In genomic region chr2:11344956-11345671, GRCh38 we compare ENCODE assay signal across 8 cellular contexts. TPM values are rescaled to one million over a fixed set of nuclear protein-coding genes. Genes with fewer than 3 reads are reported as not detected.
DNase-seq lines count a peak whose midpoint lies in the region; ATAC-seq and TF ChIP-seq lines count a peak whose summit lies in the region.

No MANE protein-coding gene starts in this region.

- H3K4me3 ChIP-seq in Panc1 (ENCODE audit: low read depth in 2 of 2, low read length in 2 of 2) (peak overlapping the region; percentile 54 to 90), skeletal muscle satellite cell (ENCODE audit: low read length) (peak overlapping the region; percentile 74)

- H3K4me1 Mint-ChIP-seq in activated T-cell treated with anti-CD3 and anti-CD28 coated beads, Interleukin-2, amount 50 U/mL, for 24 hours (ENCODE audit: low read depth) = peaks cover 30% of the 10 kb centered on the region
- peaks cover 23 to 37% of the 10 kb centered on the region in 2 donors for H3K4me1 Mint-ChIP-seq in immature natural killer cell

- H3K27ac Mint-ChIP-seq in activated T-cell treated with anti-CD3 and anti-CD28 coated beads, Interleukin-2, amount 50 U/mL, for 24 hours = peak overlapping the region; percentile 75
- H3K27ac Mint-ChIP-seq in immature natural killer cell = peak overlapping the region; percentile 39 to 88 (median 80)

- H3K36me3 Mint-ChIP-seq in activated T-cell treated with anti-CD3 and anti-CD28 coated beads, Interleukin-2, amount 50 U/mL, for 24 hours (ENCODE audit: low read depth) = peaks cover 5% of the 10 kb centered on the region
- no peaks in the 10 kb centered on the region for H3K36me3 Mint-ChIP-seq in immature natural killer cell

- H3K9ac ChIP-seq in skeletal muscle satellite cell (ENCODE audit: low read depth, low read length) = peak overlapping the region; percentile 97

- ATAC-seq in HG02973 (IDR thresholded peaks at IDR 0.05; ENCODE audit: unreplicated experiment) (peak; percentile 23), Panc1 (peak; percentile 74), HG02642 (IDR thresholded peaks at IDR 0.05; ENCODE audit: poor library complexity, unreplicated experiment) (no peak)

- TF ChIP-seq CTCF in Panc1 (IDR thresholded peaks at IDR 0.05) = no peak

- POLR2A ChIA-PET in Panc1 (lab: Charles Lee) = interaction anchor here (0.6 kb wide), 2 partner anchors 137 to 896 kb away, joined by 5 to 8 read pairs; no protein-coding TSS in a partner anchor

- H3K27me3 ChIP-seq in Panc1 (ENCODE audit: control insufficient read depth, insufficient read depth, low read length) (no peaks in the 10 kb centered on the region), skeletal muscle satellite cell (ENCODE audit: control insufficient read depth, insufficient read depth, low read length) (peaks cover 7% of the 10 kb centered on the region)

- DNase-seq in activated T-cell treated with anti-CD3 and anti-CD28 coated beads, Interleukin-2, amount 50 U/mL, for 24 hours = no peak
- DNase-seq in activated T-cell treated with anti-CD3 and anti-CD28 coated beads, Interleukin-2, amount 50 U/mL, for 48 hours = no peak
- DNase-seq in Panc1 (ENCODE audit: low read depth, low spot score) = no peak
- peak; percentile 22 for DNase-seq in brain pericyte (ENCODE audit: low read depth, low spot score)
- DNase-seq in immature natural killer cell = peak in 1 of 3 donors; percentile 31

- intact Hi-C loops in Panc1 (cut with micrococcal nuclease; ENCODE audit: unreplicated experiment) = loop anchor here (5.0 to 10.0 kb wide), 2 partner anchors 67 to 110 kb away; no protein-coding TSS in a partner anchor

- in situ Hi-C loops in Panc1 (cut with HindIII; ENCODE audit: low pct_unique_long_range_greater_than_20kb, low sequenced_read_pairs) = no loop called here

- H3K36me3 ChIP-seq in Panc1 (ENCODE audit: control insufficient read depth, insufficient read depth, low read length) = no peaks in the 10 kb centered on the region
- no peaks in the 10 kb centered on the region for H3K36me3 ChIP-seq in skeletal muscle satellite cell (ENCODE audit: insufficient read depth, low read length)

- H3K9me3 ChIP-seq in Panc1 (ENCODE audit: control insufficient read depth, insufficient read depth, low read depth, low read length) (no peaks in the 10 kb centered on the region), skeletal muscle satellite cell (replicated peaks; ENCODE audit: low read length) (no peaks in the 10 kb centered on the region)

- H3K4me2 ChIP-seq in skeletal muscle satellite cell (ENCODE audit: low read length) = peak overlapping the region; percentile 91

- no peaks in the 10 kb centered on the region for H3K27me3 Mint-ChIP-seq in activated T-cell treated with anti-CD3 and anti-CD28 coated beads, Interleukin-2, amount 50 U/mL, for 24 hours
- peaks cover 4 to 10% (median 9%) of the 10 kb centered on the region in 3 donors for H3K27me3 Mint-ChIP-seq in immature natural killer cell (ENCODE audit: low read depth in 3 of 3)

- H3K9me3 Mint-ChIP-seq in activated T-cell treated with anti-CD3 and anti-CD28 coated beads, Interleukin-2, amount 50 U/mL, for 24 hours = no peaks in the 10 kb centered on the region
- no peaks in the 10 kb centered on the region for H3K9me3 Mint-ChIP-seq in immature natural killer cell

- BruUV-seq in Panc1 (replicated peaks; lab: Mats Ljungman, UMichigan) = no TSS peak

- peak overlapping the region; percentile 93 for H3K27ac ChIP-seq in Panc1 (ENCODE audit: low read length)

- H3K4me1 ChIP-seq in Panc1 (ENCODE audit: control insufficient read depth, insufficient read depth, low read length) (peaks cover 32% of the 10 kb centered on the region), skeletal muscle satellite cell (ENCODE audit: control insufficient read depth, insufficient read depth, low read length) (peaks cover 21% of the 10 kb centered on the region)

- CTCF ChIA-PET in Panc1 (lab: Charles Lee) = interaction anchor here (0.6 to 1.0 kb wide), 3 partner anchors 60 to 212 kb away, joined by 3 to 16 read pairs (median 3); a partner anchor contains a TSS

- H3K4me3 Mint-ChIP-seq in activated T-cell treated with anti-CD3 and anti-CD28 coated beads, Interleukin-2, amount 50 U/mL, for 24 hours = peak overlapping the region; percentile 73
- H3K4me3 Mint-ChIP-seq in immature natural killer cell = peak overlapping the region; percentile 87 to 89 (median 88)

RNA-seq across cellular contexts. Expression of gene ROCK2, which starts 0.7 kb away (rescaled TPM):
- total RNA-seq in Panc1 (2021; ENCODE audit: unreplicated experiment) = 47.9 TPM
- 12.2 TPM for polyA plus RNA-seq in Panc1 (2012; ENCODE audit: insufficient read length)
- 10 to 100 TPM in 1 of 3 donors, 1 to 10 TPM in 2; 3.1 to 15.1 (median 5.1) TPM for polyA plus RNA-seq in immature natural killer cell
- 22.7 and 28.1 TPM in 2 replicates for total RNA-seq in skeletal muscle satellite cell (2012; rRNA removed)
